In the genomic region with DNA sequence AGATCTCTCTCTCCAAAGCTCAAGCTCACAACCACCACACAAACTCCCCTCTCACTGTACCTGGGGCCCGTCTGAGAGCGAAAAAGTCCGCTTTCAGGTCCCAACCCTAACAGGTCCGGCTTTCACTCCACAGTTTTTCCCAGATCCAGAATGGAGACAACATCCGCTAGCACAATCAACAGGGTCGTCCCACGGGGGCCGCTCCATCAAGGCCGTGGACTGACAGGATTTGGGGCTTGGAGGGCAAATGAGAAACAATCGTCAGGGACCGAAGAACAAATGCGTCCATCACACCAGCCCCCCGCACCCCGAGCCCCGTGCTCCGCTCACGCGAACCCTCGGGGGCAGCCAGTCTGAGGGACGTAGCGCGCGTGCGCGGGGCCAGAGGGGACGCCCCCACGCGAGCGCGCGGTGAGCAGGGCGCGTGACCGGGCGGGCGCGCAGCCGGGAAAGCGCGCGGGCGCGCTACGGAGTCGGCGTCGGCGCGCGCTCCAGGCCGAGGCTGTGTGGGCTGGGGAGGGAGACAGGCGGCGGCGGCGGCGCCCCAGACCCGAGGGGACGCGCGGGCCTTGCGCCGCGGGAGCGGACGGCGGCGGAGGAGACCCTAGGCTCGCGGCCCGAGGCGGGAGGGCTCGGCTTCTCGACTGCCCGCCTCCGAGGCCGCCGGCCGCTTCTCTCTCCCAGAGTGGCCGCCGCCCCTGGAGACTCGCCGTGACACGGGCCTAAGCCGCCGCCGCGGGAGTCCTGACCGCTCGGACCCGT, we compare ENCODE assay signal across 1 cellular context.
A peak's percentile ranks its signal among the peaks of the same experiment; 100 is the strongest.
TF ChIP-seq lines count a peak whose summit lies in the region.

A gene (plus strand): TSS at position 470 of the 762 bp plus-strand sequence. CDS start 606 bp downstream, outside the sequence.

TF ChIP-seq in HCT116, 20 proteins besides CTCF, POLR2A, EP300 and RAD21 (continued from another document):
- TF ChIP-seq EZH2phosphoT487 (IDR thresholded peaks at IDR 0.05; ENCODE audit: borderline replicate concordance) (no peak), EGR1 (IDR thresholded peaks at IDR 0.05; ENCODE audit: low read depth) (peak; percentile 69), FOSL1 (IDR thresholded peaks at IDR 0.05; ENCODE audit: low read depth) (no peak), ZFX (IDR thresholded peaks at IDR 0.05) (peak; percentile 99), TCF7L2 (IDR thresholded peaks at IDR 0.05; ENCODE audit: borderline replicate concordance, extremely low read depth, insufficient read depth, insufficient read length) (no peak), YY1 (IDR thresholded peaks at IDR 0.05; ENCODE audit: extremely low read depth, insufficient replicate concordance, low read depth, low read length) (no peak), SP1 (IDR thresholded peaks at IDR 0.05; ENCODE audit: low read depth) (no peak), SRF (IDR thresholded peaks at IDR 0.05; ENCODE audit: low read depth) (no peak), ELF1 (IDR thresholded peaks at IDR 0.05; ENCODE audit: borderline replicate concordance, low read depth) (no peak), EZH2 (IDR thresholded peaks at IDR 0.05) (no peak), SIN3A (IDR thresholded peaks at IDR 0.05; ENCODE audit: low read depth) (peak; percentile 24; the same call in 1 of the 2 replicates)
- TF ChIP-seq, protein P1, sequence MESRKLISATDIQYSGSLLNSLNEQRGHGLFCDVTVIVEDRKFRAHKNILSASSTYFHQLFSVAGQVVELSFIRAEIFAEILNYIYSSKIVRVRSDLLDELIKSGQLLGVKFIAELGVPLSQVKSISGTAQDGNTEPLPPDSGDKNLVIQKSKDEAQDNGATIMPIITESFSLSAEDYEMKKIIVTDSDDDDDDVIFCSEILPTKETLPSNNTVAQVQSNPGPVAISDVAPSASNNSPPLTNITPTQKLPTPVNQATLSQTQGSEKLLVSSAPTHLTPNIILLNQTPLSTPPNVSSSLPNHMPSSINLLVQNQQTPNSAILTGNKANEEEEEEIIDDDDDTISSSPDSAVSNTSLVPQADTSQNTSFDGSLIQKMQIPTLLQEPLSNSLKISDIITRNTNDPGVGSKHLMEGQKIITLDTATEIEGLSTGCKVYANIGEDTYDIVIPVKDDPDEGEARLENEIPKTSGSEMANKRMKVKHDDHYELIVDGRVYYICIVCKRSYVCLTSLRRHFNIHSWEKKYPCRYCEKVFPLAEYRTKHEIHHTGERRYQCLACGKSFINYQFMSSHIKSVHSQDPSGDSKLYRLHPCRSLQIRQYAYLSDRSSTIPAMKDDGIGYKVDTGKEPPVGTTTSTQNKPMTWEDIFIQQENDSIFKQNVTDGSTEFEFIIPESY (IDR thresholded peaks at IDR 0.05; ENCODE audit: extremely low read depth, insufficient replicate concordance, low read length) = peak; percentile 56
